In the genomic region with DNA sequence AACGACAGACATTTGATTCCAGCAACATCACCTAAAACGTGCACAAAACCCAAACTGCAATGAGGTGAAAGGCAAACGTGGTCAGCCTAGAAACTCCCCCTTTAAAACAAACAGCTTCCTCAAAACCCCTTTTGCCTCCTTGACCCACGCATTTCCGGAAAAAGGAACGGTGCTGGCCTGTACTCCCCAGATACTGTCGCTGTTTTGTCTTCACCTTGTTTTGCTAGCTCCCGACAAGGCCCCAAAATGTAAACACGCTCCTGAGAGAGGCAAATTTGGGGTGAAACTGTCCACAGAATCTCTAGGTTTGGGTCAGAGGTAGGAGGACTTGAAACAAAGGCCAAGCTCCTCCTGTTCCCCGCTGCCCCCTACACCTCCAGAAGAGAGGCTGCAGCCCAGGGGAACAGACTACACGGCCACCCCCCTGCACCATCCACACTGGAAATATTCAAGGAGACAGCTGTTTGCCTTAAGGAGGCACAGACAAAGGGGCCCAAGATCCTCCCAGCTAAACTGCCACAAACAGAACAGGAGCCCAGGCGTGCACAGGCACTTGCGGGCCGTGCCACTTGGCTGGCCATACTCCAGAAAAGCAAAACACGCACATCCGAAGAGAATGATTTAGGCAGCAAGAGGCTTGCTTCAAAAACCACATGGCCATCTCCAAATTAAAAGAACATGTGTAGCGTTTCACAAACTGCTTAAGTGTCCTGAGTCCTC, we compare ENCODE assay signal across 8 cellular contexts.
A peak's percentile ranks its signal among the peaks of the same experiment; 100 is the strongest.
DNase-seq lines count a peak whose midpoint lies in the region; ATAC-seq, FAIRE-seq and TF ChIP-seq lines count a peak whose summit lies in the region.

No MANE protein-coding gene starts in this region.

- H4K8ac ChIP-seq in H1 (ENCODE audit: extremely low read depth, insufficient read depth, low read length): no peak overlapping the region; the same call in 1 of the 2 replicates

- H2BK5ac ChIP-seq in H1 (ENCODE audit: low read depth, low read length): peak overlapping the region; percentile 22; the same call in 1 of the 2 replicates

- CTCF ChIA-PET in H1 (lab: Charles Lee; ENCODE audit: partially characterized antibody): interaction anchor here (0.6 to 1.9 kb wide), 9 partner anchors 12 to 247 kb away, joined by 3 to 8 read pairs (median 4); no protein-coding TSS in a partner anchor

- WGBS in H1 (ENCODE audit: extremely low coverage in 1 of 2, insufficient coverage in 1 of 2, insufficient read length in 1 of 2, insufficient replicate concordance in 2 of 2, low coverage in 1 of 2, low lambda C conversion rate in 2 of 2, missing lambda C conversion rate in 1 of 2), 2 experiments: 27% methylated on average over 17 of the region's 17 CpGs; no CpG with 5 or more reads in 1 of the 2 experiments

- POLR2A ChIA-PET in H1 (lab: Charles Lee; ENCODE audit: partially characterized antibody): interaction anchor here (1.0 kb wide), 2 partner anchors 19 to 21 kb away, joined by 3 to 4 read pairs; no protein-coding TSS in a partner anchor

- 0 out of 2 replicates have a peak overlapping the region, but pooled peaks have one; percentile 18 for H2AK5ac ChIP-seq in H1 (ENCODE audit: low read depth, low read length)

- peak in 1 of 2 experiments; percentile 3; a peak in 1 of 4 replicates for TF ChIP-seq RAD21 in H1 (IDR thresholded peaks at IDR 0.05 in 1 of 2, conservative IDR thresholded peaks at IDR 0.05 in 1 of 2; ENCODE audit: low read depth in 2 of 2, low read length in 2 of 2)

- peak overlapping the region; percentile 81 for H3K4ac ChIP-seq in H1 (replicated peaks; ENCODE audit: insufficient read length, low read depth, low read length)

- peaks cover 5% of the 10 kb centered on the region; the same call in 1 of the 2 replicates for H3K79me1 ChIP-seq in H1 (ENCODE audit: low read depth, low read length)

- no peak overlapping the region for H4K5ac ChIP-seq in H1 (ENCODE audit: insufficient read length, low read depth, low read length)

- peaks cover 0 to 15% of the 10 kb centered on the region in 2 experiments for H4K20me1 ChIP-seq in H1 (replicated peaks in 1 of 2; ENCODE audit: control insufficient read depth in 1 of 2, insufficient read depth in 2 of 2, low read length in 2 of 2)

- TF ChIP-seq CTCF in H1 (IDR thresholded peaks at IDR 0.05; ENCODE audit: control extremely low read depth in 1 of 3, insufficient read depth in 1 of 3, low read depth in 1 of 3, low read length in 3 of 3): peak in 2 of 3 experiments; percentile 2 to 3; a peak in 2 of 4 replicates

- DNase-seq in AG08395 (ENCODE audit: low spot score) (peak; percentile 31), GM18507 (ENCODE audit: extremely low spot score, insufficient read length, low read depth) (no peak), RKO (ENCODE audit: low spot score) (peak; percentile 38), H1 (ENCODE audit: low read depth in 1 of 2, low spot score in 2 of 2) (no peak)
- DNase-seq in activated CD4-positive, CD25-positive, alpha-beta regulatory T cell treated with anti-CD3 and anti-CD28 coated beads, Interleukin-2, amount 50 U/mL, for 72 hours: no peak
- no peak for DNase-seq in stimulated activated CD4-positive, alpha-beta T cell treated with anti-CD3 and anti-CD28 coated beads, Interleukin-4, amount 100 ng/mL, for 1 hour

- H3K4me3 ChIP-seq in H1 (ENCODE audit: extremely low read depth in 1 of 4, insufficient read depth in 2 of 4, low read depth in 3 of 4, low read length in 4 of 4) (peak overlapping the region; percentile 39 to 83 (median 60)), mucosa of stomach (ENCODE audit: low read length) (peak overlapping the region; percentile 55)

- peaks cover 0 to 51% of the 10 kb centered on the region in 2 experiments; a peak in 3 of 4 replicates for H3K79me2 ChIP-seq in H1 (ENCODE audit: control insufficient read depth in 1 of 2, insufficient read depth in 2 of 2, low read length in 2 of 2)

- peak overlapping the region; percentile 50; the same call in 1 of the 2 replicates for H2BK12ac ChIP-seq in H1 (ENCODE audit: low read depth, low read length)

- peak overlapping the region; percentile 75 for H3K18ac ChIP-seq in H1 (ENCODE audit: extremely low read depth, low read length)

- H3K9ac ChIP-seq in H1 (replicated peaks in 1 of 4; ENCODE audit: extremely low read depth in 1 of 4, low read depth in 3 of 4, low read length in 3 of 4) (peak overlapping the region in 2 of 4 experiments; percentile 27 to 33; a peak in 3 of 7 replicates), mucosa of stomach (ENCODE audit: low read length) (peak overlapping the region; percentile 62)

- H3K9me3 ChIP-seq in H1 (ENCODE audit: insufficient read depth in 2 of 2, low read depth in 1 of 2, low read length in 1 of 2) (no peaks in the 10 kb centered on the region), mucosa of stomach (ENCODE audit: control insufficient read depth, low read length) (no peaks in the 10 kb centered on the region)

- ATAC-seq in HG03571 (IDR thresholded peaks at IDR 0.05; ENCODE audit: unreplicated experiment): no peak

- no peak overlapping the region for H2BK20ac ChIP-seq in H1 (ENCODE audit: low read length)

- peaks cover 0 to 6% (median 6%) of the 10 kb centered on the region in 4 experiments; a peak in 4 of 7 replicates for H3K27me3 ChIP-seq in H1 (replicated peaks in 1 of 4; ENCODE audit: control insufficient read depth in 3 of 4, extremely low read depth in 1 of 4, insufficient read depth in 3 of 4, low read length in 3 of 4)
- H3K27me3 ChIP-seq in mucosa of stomach (ENCODE audit: control insufficient read depth, insufficient read depth, low read length): no peaks in the 10 kb centered on the region

- peak overlapping the region; percentile 88 for H2BK15ac ChIP-seq in H1 (ENCODE audit: low read length)

- H3K4me2 ChIP-seq in H1 (ENCODE audit: insufficient read depth in 1 of 2, low read depth in 2 of 2, low read length in 2 of 2): peak overlapping the region; percentile 80 to 83

- H2AFZ ChIP-seq in H1 (ENCODE audit: low read length): no peak overlapping the region

- no peak overlapping the region for H2BK120ac ChIP-seq in H1 (replicated peaks; ENCODE audit: low read depth, low read length)

- no peak overlapping the region for H3K56ac ChIP-seq in H1 (replicated peaks; ENCODE audit: insufficient read length, low read depth, low read length)

- H3K14ac ChIP-seq in H1 (ENCODE audit: insufficient read length): no peak overlapping the region

- no peak for TF ChIP-seq EP300 in H1 (IDR thresholded peaks at IDR 0.05; ENCODE audit: borderline replicate concordance in 1 of 2, low read depth in 2 of 2, low read length in 2 of 2)

- no peak for TF ChIP-seq POLR2A in H1 (IDR thresholded peaks at IDR 0.05; ENCODE audit: control extremely low read depth in 1 of 2, low read depth in 2 of 2, low read length in 2 of 2)

- H3K23ac ChIP-seq in H1 (ENCODE audit: insufficient read length): no peak overlapping the region

- no peak overlapping the region for H4K91ac ChIP-seq in H1 (replicated peaks; ENCODE audit: insufficient read length, low read length)

- peak; percentile 92 for FAIRE-seq in GM18507 (lab: Jason Lieb, UNC)
- FAIRE-seq in H1 (lab: Jason Lieb, UNC): no peak

- H3K4me1 ChIP-seq in H1 (replicated peaks in 1 of 4; ENCODE audit: control insufficient read depth in 3 of 4, insufficient read depth in 4 of 4, low read length in 3 of 4) (peaks cover 9 to 42% (median 20%) of the 10 kb centered on the region in 4 experiments), mucosa of stomach (ENCODE audit: control insufficient read depth, insufficient read depth, low read length) (peaks cover 39% of the 10 kb centered on the region)

- H3K23me2 ChIP-seq in H1 (ENCODE audit: low read depth, low read length): peaks cover 7% of the 10 kb centered on the region; the same call in 1 of the 2 replicates

- H3K27ac ChIP-seq in H1 (ENCODE audit: low read depth, low read length): no peak overlapping the region

- H3K36me3 ChIP-seq in H1 (ENCODE audit: control insufficient read depth in 2 of 4, insufficient read depth in 4 of 4, low read length in 3 of 4) (no peaks in the 10 kb centered on the region), mucosa of stomach (ENCODE audit: control insufficient read depth, insufficient read depth, low read length) (no peaks in the 10 kb centered on the region)

TF ChIP-seq in H1, 55 proteins besides CTCF, POLR2A, EP300 and RAD21:
- TF ChIP-seq GABPA (IDR thresholded peaks at IDR 0.05; ENCODE audit: borderline replicate concordance, insufficient read depth, low read length): no peak
- no peak for TF ChIP-seq SIRT6 (IDR thresholded peaks at IDR 0.05; ENCODE audit: low read length)
- no peak for TF ChIP-seq EZH2 (IDR thresholded peaks at IDR 0.05; ENCODE audit: low read depth, low read length, severe bottlenecking)
- TF ChIP-seq, protein P1, sequence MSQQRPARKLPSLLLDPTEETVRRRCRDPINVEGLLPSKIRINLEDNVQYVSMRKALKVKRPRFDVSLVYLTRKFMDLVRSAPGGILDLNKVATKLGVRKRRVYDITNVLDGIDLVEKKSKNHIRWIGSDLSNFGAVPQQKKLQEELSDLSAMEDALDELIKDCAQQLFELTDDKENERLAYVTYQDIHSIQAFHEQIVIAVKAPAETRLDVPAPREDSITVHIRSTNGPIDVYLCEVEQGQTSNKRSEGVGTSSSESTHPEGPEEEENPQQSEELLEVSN (IDR thresholded peaks at IDR 0.05): no peak
- TF ChIP-seq SP2 (IDR thresholded peaks at IDR 0.05; ENCODE audit: low read length): no peak
- TF ChIP-seq SAP30 (IDR thresholded peaks at IDR 0.05; ENCODE audit: insufficient read depth, insufficient replicate concordance, low read length): no peak
- no peak for TF ChIP-seq RNF2 (IDR thresholded peaks at IDR 0.05; ENCODE audit: borderline replicate concordance, low read depth, low read length, missing control alignments, poor library complexity, severe bottlenecking)
- no peak for TF ChIP-seq CREB1 (IDR thresholded peaks at IDR 0.05)
- TF ChIP-seq, protein P2, sequence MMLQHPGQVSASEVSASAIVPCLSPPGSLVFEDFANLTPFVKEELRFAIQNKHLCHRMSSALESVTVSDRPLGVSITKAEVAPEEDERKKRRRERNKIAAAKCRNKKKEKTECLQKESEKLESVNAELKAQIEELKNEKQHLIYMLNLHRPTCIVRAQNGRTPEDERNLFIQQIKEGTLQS (IDR thresholded peaks at IDR 0.05; ENCODE audit: insufficient read depth, low read depth, low read length): no peak
- no peak for TF ChIP-seq TBP (IDR thresholded peaks at IDR 0.05; ENCODE audit: low read depth, low read length)
- TF ChIP-seq POU5F1 (IDR thresholded peaks at IDR 0.05; ENCODE audit: low read depth, low read length): no peak
- TF ChIP-seq, protein P3, sequence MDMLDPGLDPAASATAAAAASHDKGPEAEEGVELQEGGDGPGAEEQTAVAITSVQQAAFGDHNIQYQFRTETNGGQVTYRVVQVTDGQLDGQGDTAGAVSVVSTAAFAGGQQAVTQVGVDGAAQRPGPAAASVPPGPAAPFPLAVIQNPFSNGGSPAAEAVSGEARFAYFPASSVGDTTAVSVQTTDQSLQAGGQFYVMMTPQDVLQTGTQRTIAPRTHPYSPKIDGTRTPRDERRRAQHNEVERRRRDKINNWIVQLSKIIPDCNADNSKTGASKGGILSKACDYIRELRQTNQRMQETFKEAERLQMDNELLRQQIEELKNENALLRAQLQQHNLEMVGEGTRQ (IDR thresholded peaks at IDR 0.05; ENCODE audit: low read length): no peak
- TF ChIP-seq HDAC6 (IDR thresholded peaks at IDR 0.05; ENCODE audit: low read depth, low read length): no peak
TF ChIP-seq in H1: peak in this region for 0.

Comparison
In these comparisons a context has a peak if more than half of its experiments do, and no peak if none do; other contexts are left out.
1. DNase-seq: peak in AG08395 (single experiment) and RKO (single experiment); none in GM18507 (single experiment), H1 (0 of 2), activated CD4-positive, CD25-positive, alpha-beta regulatory T cell treated with anti-CD3 and anti-CD28 coated beads, Interleukin-2, amount 50 U/mL, for 72 hours (single experiment) and stimulated activated CD4-positive, alpha-beta T cell treated with anti-CD3 and anti-CD28 coated beads, Interleukin-4, amount 100 ng/mL, for 1 hour (single experiment).